In the genomic region with DNA sequence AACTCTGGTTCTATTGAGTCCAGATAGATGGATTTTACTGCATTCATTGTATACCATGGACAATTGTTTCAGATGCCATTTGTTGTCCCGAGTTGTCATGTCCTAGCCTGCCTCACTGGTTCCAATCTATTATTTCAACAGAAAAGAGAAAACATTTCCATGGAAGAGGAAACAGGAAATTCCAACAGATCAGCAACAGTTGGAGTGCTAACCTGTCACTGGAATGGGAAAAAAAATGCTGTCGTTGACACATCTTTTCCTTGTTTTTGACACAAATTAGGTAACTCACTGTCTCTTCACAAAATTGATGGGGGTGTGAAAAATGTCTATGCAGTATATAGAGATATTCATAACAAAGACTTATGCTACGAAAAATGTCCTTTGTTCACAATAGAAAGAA, we compare ENCODE assay signal across 1 cellular context.
TF ChIP-seq lines count a peak whose summit lies in the region.

No MANE protein-coding gene starts in this region.

TF ChIP-seq in neural cell, 6 proteins besides CTCF, POLR2A, EP300 and RAD21 (continued from another document):
- TF ChIP-seq EZH2 (IDR thresholded peaks at IDR 0.05; ENCODE audit: borderline replicate concordance, insufficient read depth, low read length, poor library complexity, severe bottlenecking) (no peak), POLR2AphosphoS5 (IDR thresholded peaks at IDR 0.05) (no peak), SMC3 (conservative IDR thresholded peaks at IDR 0.05; ENCODE audit: poor library complexity) (no peak), TAF1 (IDR thresholded peaks at IDR 0.05; ENCODE audit: low read depth) (no peak), MXI1 (conservative IDR thresholded peaks at IDR 0.05; ENCODE audit: poor library complexity, severe bottlenecking) (no peak)
